16 cellular contexts compared by ENCODE assay signal in the genomic region with DNA sequence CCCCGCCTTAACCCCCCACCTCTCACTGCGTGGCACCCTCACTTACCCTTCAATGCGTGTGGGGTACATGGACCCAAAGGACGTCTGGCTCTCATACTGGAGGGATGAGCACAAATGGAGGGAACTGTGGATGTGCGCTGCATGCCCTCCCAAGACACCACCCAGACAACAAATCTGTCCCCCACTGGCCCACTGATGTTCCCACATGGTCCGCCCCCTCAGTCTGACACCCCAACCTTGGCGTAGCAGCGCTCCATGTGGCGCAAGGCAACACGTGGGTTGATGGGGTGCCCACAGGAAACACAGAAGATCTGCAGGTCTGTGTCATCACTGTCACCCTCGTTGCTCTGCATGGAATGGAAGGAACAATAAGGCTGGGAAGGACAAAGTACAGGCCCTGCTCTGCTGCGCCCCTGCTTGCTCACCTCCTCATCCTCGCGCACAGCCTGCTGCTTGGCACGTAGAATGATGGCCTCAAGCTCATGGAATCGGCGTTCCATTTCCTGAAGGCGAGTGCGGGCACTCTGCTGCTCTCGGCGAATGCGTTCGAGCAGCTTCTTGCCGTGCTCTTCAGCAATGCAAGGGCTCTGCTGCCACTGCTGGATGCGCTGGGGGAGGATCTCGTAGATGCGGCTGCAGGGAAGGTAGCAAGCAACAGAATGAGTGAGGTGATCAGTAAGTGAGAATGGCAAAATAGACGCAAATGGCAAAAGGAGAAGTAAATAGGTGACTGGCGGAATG. TPM values are rescaled to one million over a fixed set of nuclear protein-coding genes. Genes with fewer than 3 reads are reported as not detected.
A peak's percentile ranks its signal among the peaks of the same experiment; 100 is the strongest.
DNase-seq lines count a peak whose midpoint lies in the region; ATAC-seq and TF ChIP-seq lines count a peak whose summit lies in the region.
"Had no signal": no experiment of that assay in that cellular context is flagged by ENCODE, and none has a peak within 500 bp of the region (broad histone marks: within the 10 kb centered on the region; RNA-seq: fewer than 3 reads in every experiment).

No MANE protein-coding gene starts in this region.

- H3K4me3 Mint-ChIP-seq in activated CD4-positive, alpha-beta T cell treated with anti-CD3 and anti-CD28 coated beads for 36 hours, result no peak overlapping the region
- H3K4me3 Mint-ChIP-seq in chondrocyte (ENCODE audit: unreplicated experiment) (no peak overlapping the region), neural crest cell (peak overlapping the region; percentile 97)

- H3K36me3 Mint-ChIP-seq in activated CD4-positive, alpha-beta T cell treated with anti-CD3 and anti-CD28 coated beads for 36 hours (ENCODE audit: low read depth), result peaks cover 65% of the 10 kb centered on the region
- H3K36me3 Mint-ChIP-seq in chondrocyte (ENCODE audit: low read depth) (peaks cover 16% of the 10 kb centered on the region), neural crest cell (ENCODE audit: low read depth) (peaks cover 18% of the 10 kb centered on the region)

- ATAC-seq in activated CD4-positive, alpha-beta T cell treated with anti-CD3 and anti-CD28 coated beads for 36 hours, result no peak
- ATAC-seq in GM21619 (IDR thresholded peaks at IDR 0.05; ENCODE audit: unreplicated experiment), result no peak
- ATAC-seq: A549, SK-N-SH treated with all-trans-retinoic acid at 6 μM for 48 hours had no signal

- CTCF ChIA-PET in activated CD4-positive, alpha-beta T cell treated with anti-CD3 and anti-CD28 coated beads for 36 hours (lab: Charles Lee), result no interaction called here
- CTCF ChIA-PET in RWPE1 (lab: Yijun Ruan, JAX), result no interaction called here

- H3K4me1 Mint-ChIP-seq in activated CD4-positive, alpha-beta T cell treated with anti-CD3 and anti-CD28 coated beads for 36 hours, result peaks cover 39% of the 10 kb centered on the region
- H3K4me1 Mint-ChIP-seq in chondrocyte (ENCODE audit: low read depth), result peaks cover 52% of the 10 kb centered on the region
- peaks cover 44% of the 10 kb centered on the region for H3K4me1 Mint-ChIP-seq in neural crest cell

- TF ChIP-seq CTCF in RWPE1 (conservative IDR thresholded peaks at IDR 0.05; ENCODE audit: low read depth) (no peak), chondrocyte (IDR thresholded peaks at IDR 0.05) (no peak), neural crest cell (conservative IDR thresholded peaks at IDR 0.05) (no peak)

- POLR2A ChIA-PET in activated CD4-positive, alpha-beta T cell treated with anti-CD3 and anti-CD28 coated beads for 36 hours (lab: Charles Lee), result no interaction called here
- POLR2A ChIA-PET in RWPE1 (lab: Yijun Ruan, JAX; ENCODE audit: low non-redundant PET), result no interaction called here

- no peaks in the 10 kb centered on the region for H3K27me3 Mint-ChIP-seq in activated CD4-positive, alpha-beta T cell treated with anti-CD3 and anti-CD28 coated beads for 36 hours
- H3K27me3 Mint-ChIP-seq in chondrocyte (ENCODE audit: low read depth) (no peaks in the 10 kb centered on the region), neural crest cell (ENCODE audit: low read depth) (peaks cover 3% of the 10 kb centered on the region)

- H3K27ac ChIP-seq in RWPE1 (peak overlapping the region; percentile 91), substantia nigra (ENCODE audit: low read depth, low read length, poor library complexity, severe bottlenecking) (no peak overlapping the region)
- H3K27ac ChIP-seq: A549, upper lobe of left lung had no signal

- DNase-seq in activated CD4-positive, alpha-beta T cell treated with anti-CD3 and anti-CD28 coated beads for 36 hours, result no peak
- DNase-seq in activated CD4-positive, alpha-beta T cell treated with anti-CD3 and anti-CD28 coated beads for 48 hours, result no peak
- DNase-seq in RWPE1 (ENCODE audit: low spot score) (no peak), chondrocyte (ENCODE audit: low spot score) (no peak), neural crest cell (ENCODE audit: low read depth, low spot score) (no peak), kidney tubule cell (ENCODE audit: low spot score) (no peak), substantia nigra (lab: John Stamatoyannopoulos, UW) (no peak)
- DNase-seq: amniotic stem cell, H7, NCI-H187 treated with DMSO at 0.1 percent for 48 hours, NCI-H510A, small intestine had no signal

- intact Hi-C loops in activated CD4-positive, alpha-beta T cell treated with anti-CD3 and anti-CD28 coated beads for 36 hours (cut with DNase I, micrococcal nuclease), result loop anchor here in 1 of 2 experiments (5.0 to 10.0 kb wide), 3 partner anchors 594 to 1329 kb away; partner anchors contain the start of genes ELAC1, ME2 and SMAD7

- H3K9me3 Mint-ChIP-seq in activated CD4-positive, alpha-beta T cell treated with anti-CD3 and anti-CD28 coated beads for 36 hours (ENCODE audit: low read depth), result no peaks in the 10 kb centered on the region
- H3K9me3 Mint-ChIP-seq in chondrocyte (ENCODE audit: low read depth) (no peaks in the 10 kb centered on the region), neural crest cell (no peaks in the 10 kb centered on the region)

- H3K27ac Mint-ChIP-seq in activated CD4-positive, alpha-beta T cell treated with anti-CD3 and anti-CD28 coated beads for 36 hours, result peak overlapping the region; percentile 22
- H3K27ac Mint-ChIP-seq in chondrocyte (ENCODE audit: unreplicated experiment), result peak overlapping the region; percentile 76
- peak overlapping the region; percentile 66 for H3K27ac Mint-ChIP-seq in neural crest cell (ENCODE audit: unreplicated experiment)

RNA-seq across cellular contexts. Expression of gene MBD1, which starts 2.3 kb away (rescaled TPM):
- total RNA-seq in activated CD4-positive, alpha-beta T cell treated with anti-CD3 and anti-CD28 coated beads for 36 hours, result 10 to 100 TPM; 62.2 to 70.5 TPM
- total RNA-seq in chondrocyte, result 60.3 to 68.4 TPM (median 62.0 TPM) in 3 replicates
- total RNA-seq in neural crest cell, result 65.2 and 77.2 TPM in 2 replicates

RNA-seq across cellular contexts. Expression of gene CXXC1, which starts 3.9 kb away (rescaled TPM):
- total RNA-seq in activated CD4-positive, alpha-beta T cell treated with anti-CD3 and anti-CD28 coated beads for 36 hours, result 10 to 100 TPM; 68.6 to 80.0 TPM
- total RNA-seq in chondrocyte (47.6 to 60.3 TPM (median 59.2 TPM) in 3 replicates), neural crest cell (101 and 108 TPM in 2 replicates)

RNA-seq across cellular contexts. Expression of gene CFAP53, which starts 17.3 kb away (rescaled TPM):
- total RNA-seq in activated CD4-positive, alpha-beta T cell treated with anti-CD3 and anti-CD28 coated beads for 36 hours, result under 1 TPM; 0.37 to 0.44 TPM
- total RNA-seq in chondrocyte (0.17 to 0.26 TPM in 2 of 3 replicates, not detected in the other), neural crest cell (0.54 and 0.84 TPM in 2 replicates)
- total RNA-seq: H7 had no signal

Comparison
In these comparisons a context has a peak if more than half of its experiments do, and no peak if none do; other contexts are left out.
1. H3K27ac Mint-ChIP-seq: peak in every context shown above with its lines; median percentile 76 in chondrocyte; 66 in neural crest cell; 22 in activated CD4-positive, alpha-beta T cell treated with anti-CD3 and anti-CD28 coated beads for 36 hours.